4 cellular contexts compared by ENCODE assay signal in the genomic region with DNA sequence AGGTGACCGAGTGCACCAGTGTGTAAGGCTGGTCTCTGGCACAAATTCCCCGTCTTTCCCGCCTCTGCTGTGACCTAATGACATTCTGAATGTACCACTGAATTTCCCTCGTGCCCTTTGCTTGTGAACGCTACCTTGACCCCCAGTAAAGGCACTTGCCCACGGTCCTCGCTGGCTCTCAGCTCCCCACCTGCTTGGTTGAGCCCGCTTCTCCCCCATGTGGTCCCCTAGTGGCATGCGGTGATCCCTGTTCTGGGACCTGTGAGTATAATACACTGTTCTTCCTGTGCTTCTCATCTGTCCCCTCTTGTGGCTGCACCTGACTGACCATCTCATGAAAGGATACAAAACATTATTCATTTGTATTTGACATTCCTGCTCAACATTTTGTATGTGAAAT.
TF ChIP-seq lines count a peak whose summit lies in the region.

No MANE protein-coding gene starts in this region.

TF ChIP-seq in GM12891, 5 proteins besides CTCF, POLR2A, EP300 and RAD21:
- TF ChIP-seq SPI1 (IDR thresholded peaks at IDR 0.05; ENCODE audit: low read depth, low read length) (no peak), TAF1 (IDR thresholded peaks at IDR 0.05; ENCODE audit: low read depth, low read length) (no peak), PAX5 (IDR thresholded peaks at IDR 0.05; ENCODE audit: insufficient read depth, low read length, severe bottlenecking) (no peak), POU2F2 (IDR thresholded peaks at IDR 0.05; ENCODE audit: low read depth, low read length) (no peak), POLR2AphosphoS5 (IDR thresholded peaks at IDR 0.05; ENCODE audit: low read depth, low read length) (no peak)

TF ChIP-seq in HCT116, 20 proteins besides CTCF, POLR2A, EP300 and RAD21:
- TF ChIP-seq REST (IDR thresholded peaks at IDR 0.05; ENCODE audit: low read depth) (no peak), ZNF274 (IDR thresholded peaks at IDR 0.05; ENCODE audit: low read depth, low read length) (no peak)

TF ChIP-seq in WTC11, 78 proteins besides CTCF, POLR2A, EP300 and RAD21:
- TF ChIP-seq JUN (CRISPR knock-in tag; IDR thresholded peaks at IDR 0.05) = no peak
- TF ChIP-seq, protein P1, sequence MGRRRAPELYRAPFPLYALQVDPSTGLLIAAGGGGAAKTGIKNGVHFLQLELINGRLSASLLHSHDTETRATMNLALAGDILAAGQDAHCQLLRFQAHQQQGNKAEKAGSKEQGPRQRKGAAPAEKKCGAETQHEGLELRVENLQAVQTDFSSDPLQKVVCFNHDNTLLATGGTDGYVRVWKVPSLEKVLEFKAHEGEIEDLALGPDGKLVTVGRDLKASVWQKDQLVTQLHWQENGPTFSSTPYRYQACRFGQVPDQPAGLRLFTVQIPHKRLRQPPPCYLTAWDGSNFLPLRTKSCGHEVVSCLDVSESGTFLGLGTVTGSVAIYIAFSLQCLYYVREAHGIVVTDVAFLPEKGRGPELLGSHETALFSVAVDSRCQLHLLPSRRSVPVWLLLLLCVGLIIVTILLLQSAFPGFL (CRISPR knock-in tag; IDR thresholded peaks at IDR 0.05; ENCODE audit: borderline replicate concordance) = no peak
- no peak for TF ChIP-seq RORB (CRISPR knock-in tag; IDR thresholded peaks at IDR 0.05)
- TF ChIP-seq, protein P2, sequence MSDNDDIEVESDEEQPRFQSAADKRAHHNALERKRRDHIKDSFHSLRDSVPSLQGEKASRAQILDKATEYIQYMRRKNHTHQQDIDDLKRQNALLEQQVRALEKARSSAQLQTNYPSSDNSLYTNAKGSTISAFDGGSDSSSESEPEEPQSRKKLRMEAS (CRISPR knock-in tag; IDR thresholded peaks at IDR 0.05) = no peak
- no peak for TF ChIP-seq NR1H2 (CRISPR knock-in tag; IDR thresholded peaks at IDR 0.05)
- TF ChIP-seq SP1 (CRISPR knock-in tag; conservative IDR thresholded peaks at IDR 0.05) = no peak
- no peak for TF ChIP-seq ESRRA (CRISPR knock-in tag; IDR thresholded peaks at IDR 0.05; ENCODE audit: borderline replicate concordance)
- no peak for TF ChIP-seq E2F4 (CRISPR knock-in tag; IDR thresholded peaks at IDR 0.05; ENCODE audit: borderline replicate concordance, low read depth)
- no peak for TF ChIP-seq ELF4 (CRISPR knock-in tag; IDR thresholded peaks at IDR 0.05; ENCODE audit: low read depth)
- no peak for TF ChIP-seq MYBL2 (CRISPR knock-in tag; IDR thresholded peaks at IDR 0.05)
- no peak for TF ChIP-seq NFATC4 (CRISPR knock-in tag; IDR thresholded peaks at IDR 0.05)
- TF ChIP-seq NFE2L1 (CRISPR knock-in tag; IDR thresholded peaks at IDR 0.05) = no peak
- TF ChIP-seq, protein P3, sequence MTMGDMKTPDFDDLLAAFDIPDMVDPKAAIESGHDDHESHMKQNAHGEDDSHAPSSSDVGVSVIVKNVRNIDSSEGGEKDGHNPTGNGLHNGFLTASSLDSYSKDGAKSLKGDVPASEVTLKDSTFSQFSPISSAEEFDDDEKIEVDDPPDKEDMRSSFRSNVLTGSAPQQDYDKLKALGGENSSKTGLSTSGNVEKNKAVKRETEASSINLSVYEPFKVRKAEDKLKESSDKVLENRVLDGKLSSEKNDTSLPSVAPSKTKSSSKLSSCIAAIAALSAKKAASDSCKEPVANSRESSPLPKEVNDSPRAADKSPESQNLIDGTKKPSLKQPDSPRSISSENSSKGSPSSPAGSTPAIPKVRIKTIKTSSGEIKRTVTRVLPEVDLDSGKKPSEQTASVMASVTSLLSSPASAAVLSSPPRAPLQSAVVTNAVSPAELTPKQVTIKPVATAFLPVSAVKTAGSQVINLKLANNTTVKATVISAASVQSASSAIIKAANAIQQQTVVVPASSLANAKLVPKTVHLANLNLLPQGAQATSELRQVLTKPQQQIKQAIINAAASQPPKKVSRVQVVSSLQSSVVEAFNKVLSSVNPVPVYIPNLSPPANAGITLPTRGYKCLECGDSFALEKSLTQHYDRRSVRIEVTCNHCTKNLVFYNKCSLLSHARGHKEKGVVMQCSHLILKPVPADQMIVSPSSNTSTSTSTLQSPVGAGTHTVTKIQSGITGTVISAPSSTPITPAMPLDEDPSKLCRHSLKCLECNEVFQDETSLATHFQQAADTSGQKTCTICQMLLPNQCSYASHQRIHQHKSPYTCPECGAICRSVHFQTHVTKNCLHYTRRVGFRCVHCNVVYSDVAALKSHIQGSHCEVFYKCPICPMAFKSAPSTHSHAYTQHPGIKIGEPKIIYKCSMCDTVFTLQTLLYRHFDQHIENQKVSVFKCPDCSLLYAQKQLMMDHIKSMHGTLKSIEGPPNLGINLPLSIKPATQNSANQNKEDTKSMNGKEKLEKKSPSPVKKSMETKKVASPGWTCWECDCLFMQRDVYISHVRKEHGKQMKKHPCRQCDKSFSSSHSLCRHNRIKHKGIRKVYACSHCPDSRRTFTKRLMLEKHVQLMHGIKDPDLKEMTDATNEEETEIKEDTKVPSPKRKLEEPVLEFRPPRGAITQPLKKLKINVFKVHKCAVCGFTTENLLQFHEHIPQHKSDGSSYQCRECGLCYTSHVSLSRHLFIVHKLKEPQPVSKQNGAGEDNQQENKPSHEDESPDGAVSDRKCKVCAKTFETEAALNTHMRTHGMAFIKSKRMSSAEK (CRISPR knock-in tag; IDR thresholded peaks at IDR 0.05; ENCODE audit: borderline replicate concordance) = no peak
- no peak for TF ChIP-seq RELA (CRISPR knock-in tag; IDR thresholded peaks at IDR 0.05; ENCODE audit: borderline replicate concordance)
- no peak for TF ChIP-seq KAT7 (CRISPR knock-in tag; IDR thresholded peaks at IDR 0.05; ENCODE audit: borderline replicate concordance)
- TF ChIP-seq FOXK1 (CRISPR knock-in tag; IDR thresholded peaks at IDR 0.05) = no peak

TF ChIP-seq in HepG2, 621 proteins besides CTCF, POLR2A, EP300 and RAD21:
- 0 out of 2 replicates have a peak, but pooled peaks have one; percentile 15 for TF ChIP-seq MYC (CRISPR knock-in tag; IDR thresholded peaks at IDR 0.05; ENCODE audit: borderline replicate concordance)
- TF ChIP-seq, protein P4, sequence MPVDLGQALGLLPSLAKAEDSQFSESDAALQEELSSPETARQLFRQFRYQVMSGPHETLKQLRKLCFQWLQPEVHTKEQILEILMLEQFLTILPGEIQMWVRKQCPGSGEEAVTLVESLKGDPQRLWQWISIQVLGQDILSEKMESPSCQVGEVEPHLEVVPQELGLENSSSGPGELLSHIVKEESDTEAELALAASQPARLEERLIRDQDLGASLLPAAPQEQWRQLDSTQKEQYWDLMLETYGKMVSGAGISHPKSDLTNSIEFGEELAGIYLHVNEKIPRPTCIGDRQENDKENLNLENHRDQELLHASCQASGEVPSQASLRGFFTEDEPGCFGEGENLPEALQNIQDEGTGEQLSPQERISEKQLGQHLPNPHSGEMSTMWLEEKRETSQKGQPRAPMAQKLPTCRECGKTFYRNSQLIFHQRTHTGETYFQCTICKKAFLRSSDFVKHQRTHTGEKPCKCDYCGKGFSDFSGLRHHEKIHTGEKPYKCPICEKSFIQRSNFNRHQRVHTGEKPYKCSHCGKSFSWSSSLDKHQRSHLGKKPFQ (CRISPR knock-in tag; IDR thresholded peaks at IDR 0.05; ENCODE audit: insufficient replicate concordance) = no peak
